In genomic region chr22:31661851-31662667, GRCh38 we compare ENCODE assay signal across 8 cellular contexts. TPM values are rescaled to one million over a fixed set of nuclear protein-coding genes. Genes with fewer than 3 reads are reported as not detected.
DNase-seq lines count a peak whose midpoint lies in the region; ATAC-seq and TF ChIP-seq lines count a peak whose summit lies in the region.

PISD (minus strand) TSS chr22:31662215; CDS start chr22:31662208, 7 bp downstream.

- H3K27ac Mint-ChIP-seq in T-helper 1 cell treated with Interleukin-12 subunit alpha and Interleukin-12 subunit beta and Interleukin-4 antibody, amounts not matched to agents 30 μg/mL and 1 μg/mL, for 36 hours, result peak within 1 kb of the TSS; percentile 97

- WGBS in prostate gland, result 4% methylated on average over 52 of the region's 52 CpGs
- WGBS in urinary bladder, result 3% methylated on average over 52 of the region's 52 CpGs

- H3K27me3 ChIP-seq in left ventricle myocardium inferior (ENCODE audit: low read depth), result no peaks in the 10 kb centered on the region
- no peaks in the 10 kb centered on the region for H3K27me3 ChIP-seq in prostate gland (replicated peaks; ENCODE audit: insufficient read depth)

- in situ Hi-C loops in GM13976 (cut with MboI; ENCODE audit: low sequenced_read_pairs, unreplicated experiment), result no loop called here

- TF ChIP-seq CTCF in GM13976 (IDR thresholded peaks at IDR 0.05; ENCODE audit: borderline replicate concordance, control extremely low read depth, extremely low read depth, insufficient read depth, missing control alignments) (no peak), left ventricle myocardium inferior (IDR thresholded peaks at IDR 0.05; ENCODE audit: borderline replicate concordance) (no peak), prostate gland (IDR thresholded peaks at IDR 0.05) (no peak)

- H3K9me3 ChIP-seq in left ventricle myocardium inferior (replicated peaks) (no peaks in the 10 kb centered on the region), prostate gland (no peaks in the 10 kb centered on the region)

- TF ChIP-seq POLR2A in prostate gland (IDR thresholded peaks at IDR 0.05), result peak; percentile 86

- intact Hi-C loops in left ventricle myocardium inferior (cut with micrococcal nuclease), result no loop called here
- intact Hi-C loops in prostate gland (cut with DNase I), result loop anchor here (5.0 to 10.0 kb wide), 2 partner anchors 90 to 283 kb away; partner anchors contain the start of genes DEPDC5, PRR14L and YWHAH

- H3K4me1 Mint-ChIP-seq in T-helper 1 cell treated with Interleukin-12 subunit alpha and Interleukin-12 subunit beta and Interleukin-4 antibody, amounts not matched to agents 30 μg/mL and 1 μg/mL, for 36 hours (ENCODE audit: low read depth), result peaks cover 31% of the 10 kb centered on the region

- ATAC-seq in HG02870 (IDR thresholded peaks at IDR 0.05; ENCODE audit: unreplicated experiment), result peak; percentile 75

- H3K9me3 Mint-ChIP-seq in T-helper 1 cell treated with Interleukin-12 subunit alpha and Interleukin-12 subunit beta and Interleukin-4 antibody, amounts not matched to agents 30 μg/mL and 1 μg/mL, for 36 hours, result no peaks in the 10 kb centered on the region

- H3K36me3 ChIP-seq in left ventricle myocardium inferior (no peaks in the 10 kb centered on the region), prostate gland (no peaks in the 10 kb centered on the region), urinary bladder (ENCODE audit: insufficient read depth) (no peaks in the 10 kb centered on the region)

- H3K4me3 Mint-ChIP-seq in T-helper 1 cell treated with Interleukin-12 subunit alpha and Interleukin-12 subunit beta and Interleukin-4 antibody, amounts not matched to agents 30 μg/mL and 1 μg/mL, for 36 hours, result peak within 1 kb of the TSS; percentile 99

- no peaks in the 10 kb centered on the region for H3K27me3 Mint-ChIP-seq in T-helper 1 cell treated with Interleukin-12 subunit alpha and Interleukin-12 subunit beta and Interleukin-4 antibody, amounts not matched to agents 30 μg/mL and 1 μg/mL, for 36 hours (ENCODE audit: low read depth)

- peaks cover 24% of the 10 kb centered on the region for H3K4me1 ChIP-seq in left ventricle myocardium inferior
- no peaks in the 10 kb centered on the region for H3K4me1 ChIP-seq in prostate gland (replicated peaks)
- no peaks in the 10 kb centered on the region for H3K4me1 ChIP-seq in urinary bladder (ENCODE audit: insufficient read depth)

- H3K27ac ChIP-seq in left ventricle myocardium inferior (replicated peaks), result peak within 1 kb of the TSS; percentile 58
- peak within 1 kb of the TSS; percentile 70 to 75 for H3K27ac ChIP-seq in prostate gland
- peak within 1 kb of the TSS; percentile 54 for H3K27ac ChIP-seq in urinary bladder (ENCODE audit: low read depth)

- H3K4me3 ChIP-seq in left ventricle myocardium inferior (peak within 1 kb of the TSS; percentile 81), prostate gland (peak within 1 kb of the TSS; percentile 69 to 87), urinary bladder (ENCODE audit: low read depth, low read length) (peak within 1 kb of the TSS; percentile 66)

- peaks cover 2% of the 10 kb centered on the region for H3K36me3 Mint-ChIP-seq in T-helper 1 cell treated with Interleukin-12 subunit alpha and Interleukin-12 subunit beta and Interleukin-4 antibody, amounts not matched to agents 30 μg/mL and 1 μg/mL, for 36 hours (ENCODE audit: low read depth)

- DNase-seq in GM13976 (ENCODE audit: low spot score) (peak; percentile 98), NCI-H1694 (lab: John Stamatoyannopoulos, UW) (peak; percentile 92), amygdala (lab: John Stamatoyannopoulos, UW) (peak; percentile 49 to 95 (median 84)), left ventricle myocardium inferior (peak; percentile 95), prostate gland (ENCODE audit: low spot score) (peak; percentile 96)

RNA-seq across cellular contexts. Expression of gene PISD, which starts in this region (rescaled TPM):
- total RNA-seq in left ventricle myocardium inferior, result 18.1 TPM
- 10 to 100 TPM; 35.1 to 91.2 TPM for total RNA-seq in prostate gland
- total RNA-seq in urinary bladder, result 20.1 TPM
- polyA plus RNA-seq in urinary bladder, result 22.6 TPM

Comparison
In these comparisons a context has a peak if more than half of its experiments do, and no peak if none do; other contexts are left out.
1. Peak in every context shown above with its lines: DNase-seq, ATAC-seq, H3K4me3 ChIP-seq and H3K27ac ChIP-seq.